Comparison of ENCODE assay signal across 8 cellular contexts in the genomic region with DNA sequence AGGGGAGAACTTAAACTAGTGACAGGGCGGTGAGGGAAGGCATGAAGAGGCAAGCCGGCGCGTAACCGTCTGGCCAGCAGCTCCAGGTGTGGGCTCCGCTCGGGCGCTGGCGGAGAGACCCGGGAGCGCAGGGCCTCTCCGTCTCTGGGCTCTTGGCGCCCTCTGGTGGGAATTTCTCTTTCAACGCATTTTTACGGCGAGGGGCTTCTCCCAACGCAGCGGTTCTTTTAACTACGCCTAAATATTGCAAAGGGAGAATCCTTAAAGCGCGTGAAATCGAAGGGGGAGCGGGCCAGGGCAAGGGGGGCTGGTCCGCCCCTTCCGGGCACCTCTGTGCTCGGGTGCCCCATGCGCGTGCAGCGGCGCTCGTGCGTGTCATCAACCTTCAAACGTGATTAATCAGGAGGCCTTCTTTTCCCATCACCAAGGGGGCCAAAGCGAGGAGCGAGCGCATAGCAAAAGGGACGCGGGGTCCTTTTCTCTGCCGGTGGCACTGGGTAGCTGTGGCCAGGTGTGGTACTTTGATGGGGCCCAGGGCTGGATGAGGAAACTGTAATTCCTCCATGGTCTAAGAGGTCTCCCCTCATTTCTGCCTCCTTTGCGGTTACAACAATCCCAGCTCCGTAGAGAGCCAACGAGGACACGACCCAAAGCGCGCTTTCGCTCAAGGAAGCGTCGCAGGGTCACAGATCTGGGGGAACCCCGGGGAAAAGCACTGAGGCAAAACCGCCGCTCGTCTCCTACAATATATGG. TPM values are rescaled to one million over a fixed set of nuclear protein-coding genes. Genes with fewer than 3 reads are reported as not detected.
DNase-seq lines count a peak whose midpoint lies in the region; ATAC-seq and TF ChIP-seq lines count a peak whose summit lies in the region.

No MANE protein-coding gene starts in this region.

- H3K27me3 ChIP-seq in body of pancreas, result peaks cover 0 to 54% of the 10 kb centered on the region in 2 donors

- no peaks in the 10 kb centered on the region for H3K9me3 Mint-ChIP-seq in T-helper 2 cell treated with Interferon-gamma antibody and Interleukin-4, amounts not matched to agents 5 μg/mL and 100 μg/mL, for 36 hours
- H3K9me3 Mint-ChIP-seq in immature natural killer cell, result no peaks in the 10 kb centered on the region

- H3K27ac Mint-ChIP-seq in T-helper 2 cell treated with Interferon-gamma antibody and Interleukin-4, amounts not matched to agents 5 μg/mL and 100 μg/mL, for 36 hours, result peak overlapping the region; percentile 57
- peak overlapping the region in 1 of 6 donors; percentile 52 for H3K27ac Mint-ChIP-seq in immature natural killer cell

- TF ChIP-seq CTCF in AG09309 (IDR thresholded peaks at IDR 0.05; ENCODE audit: control insufficient read depth, insufficient read depth, low read depth, low read length, missing control alignments) (peak; percentile 64), body of pancreas (IDR thresholded peaks at IDR 0.05) (peak; percentile 71 to 97 (median 87))

- peaks cover 4% of the 10 kb centered on the region for H3K36me3 Mint-ChIP-seq in T-helper 2 cell treated with Interferon-gamma antibody and Interleukin-4, amounts not matched to agents 5 μg/mL and 100 μg/mL, for 36 hours (ENCODE audit: low read depth)
- H3K36me3 Mint-ChIP-seq in immature natural killer cell, result no peaks in the 10 kb centered on the region

- peak overlapping the region; percentile 87 for H3K4me3 Mint-ChIP-seq in T-helper 2 cell treated with Interferon-gamma antibody and Interleukin-4, amounts not matched to agents 5 μg/mL and 100 μg/mL, for 36 hours
- H3K4me3 Mint-ChIP-seq in immature natural killer cell, result peak overlapping the region; percentile 48 to 69 (median 55)

- H3K4me1 Mint-ChIP-seq in T-helper 2 cell treated with Interferon-gamma antibody and Interleukin-4, amounts not matched to agents 5 μg/mL and 100 μg/mL, for 36 hours (ENCODE audit: low read depth), result peaks cover 39% of the 10 kb centered on the region
- peaks cover 45 to 52% of the 10 kb centered on the region in 2 donors for H3K4me1 Mint-ChIP-seq in immature natural killer cell

- peaks cover 53% of the 10 kb centered on the region for H3K4me1 ChIP-seq in body of pancreas

- WGBS in body of pancreas, 2 donors, result 1 to 2% methylated on average over 44 to 52 of the region's 52 CpGs

- H3K36me3 ChIP-seq in body of pancreas (replicated peaks in 1 of 2; ENCODE audit: insufficient read depth in 1 of 2, low read depth in 2 of 2), result no peaks in the 10 kb centered on the region

- DNase-seq in AG09309 (ENCODE audit: low read depth) (no peak), NCI-H1694 treated with DMSO at 0.1 percent for 48 hours (lab: John Stamatoyannopoulos, UW) (peak; percentile 78), body of pancreas (peak; percentile 71 to 81 (median 75)), immature natural killer cell (peak; percentile 35 to 51 (median 49))
- DNase-seq in T-helper 2 cell treated with Interferon-gamma antibody and Interleukin-4, amounts not matched to agents 5 μg/mL and 100 μg/mL, for 36 hours (ENCODE audit: low spot score), result peak; percentile 69
- peak; percentile 67 for DNase-seq in stimulated activated CD4-positive, alpha-beta T cell treated with anti-CD3 and anti-CD28 coated beads, Interleukin-12 subunit alpha, Interleukin-12 subunit beta, amount 100 ng/mL, for 4 hours

- ATAC-seq in GM19463 (IDR thresholded peaks at IDR 0.05; ENCODE audit: unreplicated experiment) (peak; percentile 41), body of pancreas (peak; percentile 65), HG03457 (IDR thresholded peaks at IDR 0.05; ENCODE audit: unreplicated experiment) (no peak)

- H3K27ac ChIP-seq in body of pancreas, result no peak overlapping the region

- H3K27me3 Mint-ChIP-seq in T-helper 2 cell treated with Interferon-gamma antibody and Interleukin-4, amounts not matched to agents 5 μg/mL and 100 μg/mL, for 36 hours (ENCODE audit: low read depth), result peaks cover 62% of the 10 kb centered on the region
- peaks cover 43 to 58% (median 57%) of the 10 kb centered on the region in 3 donors for H3K27me3 Mint-ChIP-seq in immature natural killer cell (ENCODE audit: low read depth in 3 of 3)

- no peak for TF ChIP-seq POLR2A in body of pancreas (IDR thresholded peaks at IDR 0.05)

- no peak overlapping the region for H3K4me3 ChIP-seq in AG09309 (ENCODE audit: control insufficient read depth, low read depth, low read length)
- no peak overlapping the region for H3K4me3 ChIP-seq in body of pancreas

- no peaks in the 10 kb centered on the region for H3K9me3 ChIP-seq in body of pancreas

- intact Hi-C loops in body of pancreas (cut with DNase I), result loop anchor here (10.0 kb wide), 3 partner anchors 411 to 581 kb away; no protein-coding TSS in a partner anchor

RNA-seq across cellular contexts. Expression of gene GAD1, which starts 0.8 kb away (rescaled TPM):
- not detected for total RNA-seq in body of pancreas
- not detected for polyA plus RNA-seq in immature natural killer cell

RNA-seq across cellular contexts. Expression of gene ERICH2, which starts 45.7 kb away (rescaled TPM):
- not detected for total RNA-seq in body of pancreas
- polyA plus RNA-seq in immature natural killer cell, result not detected
